15 cellular contexts compared by ENCODE assay signal in genomic region chr11:78800756-78801155, GRCh38.
A peak's percentile ranks its signal among the peaks of the same experiment; 100 is the strongest.
DNase-seq lines count a peak whose midpoint lies in the region; ATAC-seq, FAIRE-seq and TF ChIP-seq lines count a peak whose summit lies in the region.
"Had no signal": no experiment of that assay in that cellular context is flagged by ENCODE, and none has a peak within 500 bp of the region (broad histone marks: within the 10 kb centered on the region; RNA-seq: fewer than 3 reads in every experiment).

No MANE protein-coding gene starts in this region.

- H3K27me3 ChIP-seq in endothelial cell of umbilical vein (ENCODE audit: control insufficient read depth in 2 of 2, insufficient read depth in 2 of 2, low read length in 2 of 2), result no peaks in the 10 kb centered on the region

- no peak overlapping the region for H3K9ac ChIP-seq in endothelial cell of umbilical vein (replicated peaks; ENCODE audit: extremely low read depth, insufficient read depth, low read length)

- no peak overlapping the region for H3K4me2 ChIP-seq in endothelial cell of umbilical vein (ENCODE audit: insufficient read depth, low read length)

- H3K27ac Mint-ChIP-seq in nephron progenitor cell (peak overlapping the region; percentile 96), type B pancreatic cell (peak overlapping the region; percentile 54)
- H3K27ac Mint-ChIP-seq in activated naive CD8-positive, alpha-beta T cell treated with anti-CD3 and anti-CD28 coated beads, Interleukin-2, amount 50 U/mL, for 24 hours, result no peak overlapping the region
- H3K27ac Mint-ChIP-seq: activated naive CD4-positive, alpha-beta T cell treated with anti-CD3 and anti-CD28 coated beads, Interleukin-2, amount 50 U/mL, for 72 hours; stimulated activated naive B cell treated with anti-CD40 and anti-IgM and Interleukin-4, amounts not matched to agents 10 μg/mL and 1 μg/mL and 100 μg/mL, for 72 hours had no signal

- ATAC-seq in activated naive CD8-positive, alpha-beta T cell treated with anti-CD3 and anti-CD28 coated beads, Interleukin-2, amount 50 U/mL, for 24 hours, result no peak
- ATAC-seq in GM18870 (IDR thresholded peaks at IDR 0.05; ENCODE audit: unreplicated experiment) (no peak), GM19452 (IDR thresholded peaks at IDR 0.05; ENCODE audit: unreplicated experiment) (no peak)
- ATAC-seq: activated naive CD4-positive, alpha-beta T cell treated with anti-CD3 and anti-CD28 coated beads, Interleukin-2, amount 50 U/mL, for 72 hours; stimulated activated naive B cell treated with anti-CD40 and anti-IgM and Interleukin-4, amounts not matched to agents 10 μg/mL and 1 μg/mL and 100 μg/mL, for 72 hours had no signal

- no peak for TF ChIP-seq CTCF in endothelial cell of umbilical vein (IDR thresholded peaks at IDR 0.05; ENCODE audit: extremely low read depth in 1 of 2, insufficient read depth in 1 of 2, low read depth in 1 of 2, low read length in 2 of 2)
- no peak for TF ChIP-seq CTCF in nephron progenitor cell (IDR thresholded peaks at IDR 0.05)
- no peak for TF ChIP-seq CTCF in type B pancreatic cell (conservative IDR thresholded peaks at IDR 0.05)

- BruUV-seq in endothelial cell of umbilical vein (replicated peaks; lab: Mats Ljungman, UMichigan), result no TSS peak

- no peaks in the 10 kb centered on the region for H3K36me3 ChIP-seq in endothelial cell of umbilical vein (ENCODE audit: control insufficient read depth in 2 of 2, extremely low read depth in 1 of 2, insufficient read depth in 2 of 2, low read length in 2 of 2)

- CTCF ChIA-PET in endothelial cell of umbilical vein (lab: Charles Lee), result interaction anchor here (1.0 to 7.6 kb wide), 5 partner anchors 8 to 299 kb away, joined by 3 to 78 read pairs (median 8); no protein-coding TSS in a partner anchor

- DNase-seq in DMS79 treated with DMSO at 0.1 percent for 48 hours (lab: John Stamatoyannopoulos, UW) (peak; percentile 26), DMS79 (lab: John Stamatoyannopoulos, UW) (no peak), endothelial cell of umbilical vein (ENCODE audit: low read depth, low spot score) (no peak), nephron progenitor cell (no peak), type B pancreatic cell (ENCODE audit: extremely low spot score, unreplicated experiment) (no peak)
- no peak for DNase-seq in activated naive CD8-positive, alpha-beta T cell treated with anti-CD3 and anti-CD28 coated beads, Interleukin-2, amount 50 U/mL, for 24 hours
- DNase-seq: activated CD8-positive, alpha-beta memory T cell treated with anti-CD3 and anti-CD28 coated beads, Interleukin-2, amount 50 U/mL, for 48 hours; Calu3; stimulated activated naive B cell treated with anti-CD40 and anti-IgM and Interleukin-4, amounts not matched to agents 10 μg/mL and 1 μg/mL and 100 μg/mL, for 72 hours; SW 1271 had no signal

- H3K4me3 Mint-ChIP-seq in nephron progenitor cell, result peak overlapping the region; percentile 15
- no peak overlapping the region for H3K4me3 Mint-ChIP-seq in type B pancreatic cell
- no peak overlapping the region for H3K4me3 Mint-ChIP-seq in activated naive CD8-positive, alpha-beta T cell treated with anti-CD3 and anti-CD28 coated beads, Interleukin-2, amount 50 U/mL, for 24 hours
- H3K4me3 Mint-ChIP-seq: stimulated activated naive B cell treated with anti-CD40 and anti-IgM and Interleukin-4, amounts not matched to agents 10 μg/mL and 1 μg/mL and 100 μg/mL, for 72 hours had no signal

- H3K9me3 Mint-ChIP-seq in nephron progenitor cell, result no peaks in the 10 kb centered on the region
- H3K9me3 Mint-ChIP-seq in type B pancreatic cell, result peaks cover 4% of the 10 kb centered on the region
- no peaks in the 10 kb centered on the region for H3K9me3 Mint-ChIP-seq in activated naive CD8-positive, alpha-beta T cell treated with anti-CD3 and anti-CD28 coated beads, Interleukin-2, amount 50 U/mL, for 24 hours
- H3K9me3 Mint-ChIP-seq: activated naive CD4-positive, alpha-beta T cell treated with anti-CD3 and anti-CD28 coated beads, Interleukin-2, amount 50 U/mL, for 72 hours; stimulated activated naive B cell treated with anti-CD40 and anti-IgM and Interleukin-4, amounts not matched to agents 10 μg/mL and 1 μg/mL and 100 μg/mL, for 72 hours had no signal

- H3K4me1 ChIP-seq in endothelial cell of umbilical vein (ENCODE audit: control insufficient read depth, extremely low read depth, insufficient read depth, low read length), result peaks cover 41% of the 10 kb centered on the region

- no peaks in the 10 kb centered on the region for H3K79me2 ChIP-seq in endothelial cell of umbilical vein (ENCODE audit: control insufficient read depth, insufficient read depth, low read length)

- H4K20me1 ChIP-seq in endothelial cell of umbilical vein (replicated peaks; ENCODE audit: control insufficient read depth, extremely low read depth, insufficient read depth, low read length), result no peaks in the 10 kb centered on the region

- no peak overlapping the region for H3K4me3 ChIP-seq in endothelial cell of umbilical vein (replicated peaks in 1 of 3; ENCODE audit: insufficient read depth in 1 of 3, low read depth in 1 of 3, low read length in 3 of 3)
- H3K4me3 ChIP-seq: mucosa of descending colon had no signal

- TF ChIP-seq POLR2A in endothelial cell of umbilical vein (IDR thresholded peaks at IDR 0.05; ENCODE audit: low read depth, low read length), result no peak

- intact Hi-C loops in endothelial cell of umbilical vein (cut with micrococcal nuclease), result no loop called here

- H3K27ac ChIP-seq in endothelial cell of umbilical vein (ENCODE audit: insufficient read depth, low read depth, low read length), result no peak overlapping the region

- POLR2A ChIA-PET in endothelial cell of umbilical vein (lab: Charles Lee), result no interaction called here

- no peak overlapping the region for H2AFZ ChIP-seq in endothelial cell of umbilical vein (ENCODE audit: low read depth, low read length)

- H3K4me1 Mint-ChIP-seq in nephron progenitor cell (peaks cover 79% of the 10 kb centered on the region), type B pancreatic cell (ENCODE audit: unreplicated experiment) (peaks cover 57% of the 10 kb centered on the region)
- no peaks in the 10 kb centered on the region for H3K4me1 Mint-ChIP-seq in activated naive CD8-positive, alpha-beta T cell treated with anti-CD3 and anti-CD28 coated beads, Interleukin-2, amount 50 U/mL, for 24 hours
- H3K4me1 Mint-ChIP-seq: stimulated activated naive B cell treated with anti-CD40 and anti-IgM and Interleukin-4, amounts not matched to agents 10 μg/mL and 1 μg/mL and 100 μg/mL, for 72 hours had no signal

- H3K27me3 Mint-ChIP-seq in nephron progenitor cell (ENCODE audit: low read depth, poor library complexity), result no peaks in the 10 kb centered on the region
- H3K27me3 Mint-ChIP-seq in type B pancreatic cell, result no peaks in the 10 kb centered on the region
- H3K27me3 Mint-ChIP-seq in activated naive CD8-positive, alpha-beta T cell treated with anti-CD3 and anti-CD28 coated beads, Interleukin-2, amount 50 U/mL, for 24 hours, result no peaks in the 10 kb centered on the region
- H3K27me3 Mint-ChIP-seq: stimulated activated naive B cell treated with anti-CD40 and anti-IgM and Interleukin-4, amounts not matched to agents 10 μg/mL and 1 μg/mL and 100 μg/mL, for 72 hours had no signal

- FAIRE-seq in endothelial cell of umbilical vein (lab: Jason Lieb, UNC), result no peak
- FAIRE-seq: colon had no signal

- dilution Hi-C loops in endothelial cell of umbilical vein (cut with MboI; ENCODE audit: extremely low pct_ligation_motif_present, low sequenced_read_pairs), result no loop called here

- H3K9me3 ChIP-seq in endothelial cell of umbilical vein (replicated peaks; ENCODE audit: control insufficient read depth, insufficient read depth, low read length), result no peaks in the 10 kb centered on the region
- H3K9me3 ChIP-seq: mucosa of descending colon had no signal

- H3K36me3 Mint-ChIP-seq in nephron progenitor cell (ENCODE audit: low read depth) (peaks cover 64% of the 10 kb centered on the region), type B pancreatic cell (peaks cover 19% of the 10 kb centered on the region)
- no peaks in the 10 kb centered on the region for H3K36me3 Mint-ChIP-seq in activated naive CD8-positive, alpha-beta T cell treated with anti-CD3 and anti-CD28 coated beads, Interleukin-2, amount 50 U/mL, for 24 hours (ENCODE audit: low read depth)
- H3K36me3 Mint-ChIP-seq: activated naive CD4-positive, alpha-beta T cell treated with anti-CD3 and anti-CD28 coated beads, Interleukin-2, amount 50 U/mL, for 72 hours; stimulated activated naive B cell treated with anti-CD40 and anti-IgM and Interleukin-4, amounts not matched to agents 10 μg/mL and 1 μg/mL and 100 μg/mL, for 72 hours had no signal

- H3K9me1 ChIP-seq in endothelial cell of umbilical vein (replicated peaks; ENCODE audit: control insufficient read depth, extremely low read depth, insufficient read depth, low read length), result no peaks in the 10 kb centered on the region

TF ChIP-seq in endothelial cell of umbilical vein, 7 proteins besides CTCF, POLR2A, EP300 and RAD21:
- TF ChIP-seq POLR2AphosphoS5 (IDR thresholded peaks at IDR 0.05; ENCODE audit: insufficient read depth, low read depth, low read length) (no peak), GATA2 (IDR thresholded peaks at IDR 0.05; ENCODE audit: insufficient read depth, insufficient read length, low read depth, low read length) (peak; percentile 65)
